17 cellular contexts compared by ENCODE assay signal in the genomic region with DNA sequence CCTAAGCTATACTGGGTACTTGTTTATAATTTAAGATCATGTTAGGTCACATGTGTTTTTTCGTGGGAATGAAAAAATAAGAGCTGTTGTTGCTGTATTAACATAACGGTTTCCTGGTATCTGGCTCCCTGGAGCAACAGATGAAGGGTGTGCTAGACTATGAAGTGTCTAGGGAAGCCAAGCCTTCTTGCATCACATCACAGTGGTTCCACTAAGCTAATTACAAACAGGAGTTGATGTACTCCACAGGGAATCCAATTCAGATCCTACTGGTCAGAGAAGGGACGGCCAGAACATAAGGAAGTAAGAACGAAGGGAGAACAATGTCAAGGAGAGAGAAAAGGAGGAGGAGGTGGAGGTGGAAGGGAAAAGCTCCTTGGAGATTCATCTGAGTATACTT.
"Had no signal": no experiment of that assay in that cellular context is flagged by ENCODE, and none has a peak within 500 bp of the region (broad histone marks: within the 10 kb centered on the region; RNA-seq: fewer than 3 reads in every experiment).

No MANE protein-coding gene starts in this region.

- H3K36me3 Mint-ChIP-seq: natural killer cell had no signal

- H3K27ac Mint-ChIP-seq: activated T-helper 17 cell treated with anti-CD3 and anti-CD28 coated beads, Interleukin-2, amount 50 U/mL, for 72 hours; natural killer cell; stimulated activated naive B cell treated with anti-CD40 and anti-IgM and Interleukin-4, amounts not matched to agents 10 μg/mL and 1 μg/mL and 100 μg/mL, for 72 hours had no signal

- ATAC-seq: activated CD4-positive, CD25-positive, alpha-beta regulatory T cell treated with anti-CD3 and anti-CD28 coated beads, Interleukin-2, amount 50 U/mL, for 24 hours; activated T-helper 17 cell treated with anti-CD3 and anti-CD28 coated beads, Interleukin-2, amount 50 U/mL, for 72 hours; left lung; natural killer cell; stimulated activated naive B cell treated with anti-CD40 and anti-IgM and Interleukin-4, amounts not matched to agents 10 μg/mL and 1 μg/mL and 100 μg/mL, for 72 hours had no signal

- H3K27me3 Mint-ChIP-seq: activated T-helper 17 cell treated with anti-CD3 and anti-CD28 coated beads, Interleukin-2, amount 50 U/mL, for 72 hours; stimulated activated naive B cell treated with anti-CD40 and anti-IgM and Interleukin-4, amounts not matched to agents 10 μg/mL and 1 μg/mL and 100 μg/mL, for 72 hours had no signal

- H3K4me3 ChIP-seq: left lung, thyroid gland had no signal

- DNase-seq: activated CD4-positive, alpha-beta T cell treated with anti-CD3 and anti-CD28 coated beads, Interleukin-2, amount 50 U/mL, for 48 hours; activated naive CD4-positive, alpha-beta T cell treated with Interleukin-2 at 50 U/mL for 16 hours; anterior cingulate cortex; brain microvascular endothelial cell; cortex of kidney; effector CD4-positive, alpha-beta T cell; left lung; mesenchymal stem cell; natural killer cell; nucleus accumbens; posterior cingulate gyrus; retina; stimulated activated CD4-positive, alpha-beta T cell treated with anti-CD3 and anti-CD28 coated beads, Interleukin-4, amount 100 ng/mL, for 1 hour; stimulated activated naive B cell treated with anti-CD40 and anti-IgM and Interleukin-4, amounts not matched to agents 10 μg/mL and 1 μg/mL and 100 μg/mL, for 72 hours; thyroid gland had no signal

- H3K4me3 Mint-ChIP-seq: activated T-helper 17 cell treated with anti-CD3 and anti-CD28 coated beads, Interleukin-2, amount 50 U/mL, for 72 hours; natural killer cell; stimulated activated naive B cell treated with anti-CD40 and anti-IgM and Interleukin-4, amounts not matched to agents 10 μg/mL and 1 μg/mL and 100 μg/mL, for 72 hours had no signal

- H3K9me3 Mint-ChIP-seq: activated T-helper 17 cell treated with anti-CD3 and anti-CD28 coated beads, Interleukin-2, amount 50 U/mL, for 72 hours had no signal

- H3K4me1 Mint-ChIP-seq: activated T-helper 17 cell treated with anti-CD3 and anti-CD28 coated beads, Interleukin-2, amount 50 U/mL, for 72 hours; natural killer cell; stimulated activated naive B cell treated with anti-CD40 and anti-IgM and Interleukin-4, amounts not matched to agents 10 μg/mL and 1 μg/mL and 100 μg/mL, for 72 hours had no signal
